22 cellular contexts compared by ENCODE assay signal in the genomic region with DNA sequence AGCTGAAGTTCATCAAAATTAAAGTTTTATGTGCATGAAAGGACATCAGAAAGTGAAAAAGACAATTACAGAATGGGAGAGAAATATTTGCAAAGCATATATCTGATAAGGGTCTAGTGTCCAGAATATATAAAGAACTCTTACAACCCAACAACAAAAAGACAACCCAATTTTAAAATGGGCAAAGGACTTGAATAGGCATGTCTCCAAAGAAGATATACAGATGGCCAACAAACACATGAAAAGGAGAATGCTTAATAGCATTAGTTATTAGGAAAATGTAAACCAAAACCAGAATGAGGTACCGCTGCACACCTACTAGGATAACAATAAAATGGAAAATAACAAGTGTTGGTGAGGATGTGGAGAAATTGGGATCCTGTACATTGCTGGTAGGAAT. TPM values are rescaled to one million over a fixed set of nuclear protein-coding genes. Genes with fewer than 3 reads are reported as not detected.
DNase-seq lines count a peak whose midpoint lies in the region; ATAC-seq and TF ChIP-seq lines count a peak whose summit lies in the region.
"Had no signal": no experiment of that assay in that cellular context is flagged by ENCODE, and none has a peak within 500 bp of the region (broad histone marks: within the 10 kb centered on the region; RNA-seq: fewer than 3 reads in every experiment).

No MANE protein-coding gene starts in this region.

- ATAC-seq in natural killer cell: no peak
- ATAC-seq in natural killer cell treated with Interleukin-12 subunit alpha and Interleukin-12 subunit beta and Interleukin-15 and Interleukin-18, amount 100 ng/mL, for 72 hours: no peak
- ATAC-seq in GM19035 (IDR thresholded peaks at IDR 0.05; ENCODE audit: unreplicated experiment): no peak
- ATAC-seq: A549, GM12878, GM23338, HCT116 had no signal

- H3K27ac Mint-ChIP-seq in natural killer cell: no peak overlapping the region
- H3K27ac Mint-ChIP-seq in natural killer cell treated with Interleukin-12 subunit alpha and Interleukin-12 subunit beta and Interleukin-15 and Interleukin-18, amount 100 ng/mL, for 72 hours: no peak overlapping the region
- no peak overlapping the region for H3K27ac Mint-ChIP-seq in IgD-negative memory B cell
- H3K27ac Mint-ChIP-seq in immature natural killer cell: peak overlapping the region in 1 of 6 donors; percentile 7
- no peak overlapping the region for H3K27ac Mint-ChIP-seq in type B pancreatic cell
- H3K27ac Mint-ChIP-seq: CD4-positive, alpha-beta memory T cell; GM23338; H9; HFFc6 had no signal

- H3K9me3 Mint-ChIP-seq in natural killer cell: no peaks in the 10 kb centered on the region
- no peaks in the 10 kb centered on the region for H3K9me3 Mint-ChIP-seq in natural killer cell treated with Interleukin-12 subunit alpha and Interleukin-12 subunit beta and Interleukin-15 and Interleukin-18, amount 100 ng/mL, for 72 hours
- H3K9me3 Mint-ChIP-seq in IgD-negative memory B cell: no peaks in the 10 kb centered on the region
- H3K9me3 Mint-ChIP-seq in immature natural killer cell: no peaks in the 10 kb centered on the region
- peaks cover 5% of the 10 kb centered on the region for H3K9me3 Mint-ChIP-seq in type B pancreatic cell
- H3K9me3 Mint-ChIP-seq: CD4-positive, alpha-beta memory T cell; GM23338; H9 had no signal

- H3K27me3 Mint-ChIP-seq in natural killer cell (ENCODE audit: low read depth in 2 of 2) (peaks cover 2 to 4% of the 10 kb centered on the region in 2 donors), IgD-negative memory B cell (peaks cover 2% of the 10 kb centered on the region), immature natural killer cell (ENCODE audit: low read depth in 3 of 3) (peaks cover 2 to 5% (median 3%) of the 10 kb centered on the region in 3 donors), type B pancreatic cell (peaks cover 14% of the 10 kb centered on the region)
- H3K27me3 Mint-ChIP-seq in natural killer cell treated with Interleukin-12 subunit alpha and Interleukin-12 subunit beta and Interleukin-15 and Interleukin-18, amount 100 ng/mL, for 72 hours: peaks cover 0 to 2% of the 10 kb centered on the region in 2 donors

- H3K4me3 Mint-ChIP-seq in natural killer cell: peak overlapping the region; percentile 36
- H3K4me3 Mint-ChIP-seq in natural killer cell treated with Interleukin-12 subunit alpha and Interleukin-12 subunit beta and Interleukin-15 and Interleukin-18, amount 100 ng/mL, for 72 hours: no peak overlapping the region
- peak overlapping the region in 3 of 4 donors; percentile 18 to 53 (median 51) for H3K4me3 Mint-ChIP-seq in IgD-negative memory B cell
- peak overlapping the region in 4 of 5 donors; percentile 10 to 87 (median 22) for H3K4me3 Mint-ChIP-seq in immature natural killer cell
- H3K4me3 Mint-ChIP-seq in type B pancreatic cell: peak overlapping the region; percentile 56
- H3K4me3 Mint-ChIP-seq: HFFc6 had no signal

- H3K4me1 Mint-ChIP-seq in natural killer cell (peaks cover 16 to 27% of the 10 kb centered on the region in 2 donors), IgD-negative memory B cell (peaks cover 8 to 17% (median 9%) of the 10 kb centered on the region in 3 donors), immature natural killer cell (peaks cover 16 to 24% of the 10 kb centered on the region in 2 donors), type B pancreatic cell (ENCODE audit: unreplicated experiment) (peaks cover 14% of the 10 kb centered on the region)
- peaks cover 10 to 15% of the 10 kb centered on the region in 2 donors for H3K4me1 Mint-ChIP-seq in natural killer cell treated with Interleukin-12 subunit alpha and Interleukin-12 subunit beta and Interleukin-15 and Interleukin-18, amount 100 ng/mL, for 72 hours (ENCODE audit: low read depth in 2 of 2)

- intact Hi-C loops in natural killer cell (cut with micrococcal nuclease): no loop called here

- DNase-seq in natural killer cell (no peak), immature natural killer cell (no peak), type B pancreatic cell (ENCODE audit: extremely low spot score, unreplicated experiment) (no peak), SIG-M5 (lab: John Stamatoyannopoulos, UW) (no peak)
- no peak for DNase-seq in natural killer cell treated with Interleukin-12 subunit alpha and Interleukin-12 subunit beta and Interleukin-15 and Interleukin-18, amount 100 ng/mL, for 72 hours (ENCODE audit: low spot score)
- no peak for DNase-seq in activated CD4-positive, alpha-beta T cell treated with anti-CD3 and anti-CD28 coated beads for 48 hours
- DNase-seq: 8988T; ACHN; AML-193; C1 segment of cervical spinal cord; Calu3; CD4-positive, alpha-beta memory T cell; COR-L47; DND-41; H9; HFFc6 had no signal

- H3K36me3 Mint-ChIP-seq in natural killer cell (no peaks in the 10 kb centered on the region), IgD-negative memory B cell (no peaks in the 10 kb centered on the region), immature natural killer cell (no peaks in the 10 kb centered on the region), type B pancreatic cell (no peaks in the 10 kb centered on the region)
- no peaks in the 10 kb centered on the region for H3K36me3 Mint-ChIP-seq in natural killer cell treated with Interleukin-12 subunit alpha and Interleukin-12 subunit beta and Interleukin-15 and Interleukin-18, amount 100 ng/mL, for 72 hours
- H3K36me3 Mint-ChIP-seq: CD4-positive, alpha-beta memory T cell had no signal

- TF ChIP-seq CTCF in natural killer cell (IDR thresholded peaks at IDR 0.05) (no peak), type B pancreatic cell (conservative IDR thresholded peaks at IDR 0.05) (no peak)

RNA-seq across cellular contexts. Expression of gene PSEN2, which starts 1.7 kb away (rescaled TPM):
- total RNA-seq in natural killer cell (10 to 100 TPM; 12.6 to 22.8 (median 14.9) TPM), type B pancreatic cell (ENCODE audit: low replicate concordance) (10.5 and 22.6 TPM in 2 replicates)
- total RNA-seq in natural killer cell treated with Interleukin-12 subunit alpha and Interleukin-12 subunit beta and Interleukin-15 and Interleukin-18, amount 100 ng/mL, for 72 hours: 10 to 100 TPM; 20.3 to 21.8 TPM
- polyA plus RNA-seq in IgD-negative memory B cell (16.1 TPM), immature natural killer cell (10 to 100 TPM; 19.5 to 23.1 (median 20.2) TPM)
